In the genomic region with DNA sequence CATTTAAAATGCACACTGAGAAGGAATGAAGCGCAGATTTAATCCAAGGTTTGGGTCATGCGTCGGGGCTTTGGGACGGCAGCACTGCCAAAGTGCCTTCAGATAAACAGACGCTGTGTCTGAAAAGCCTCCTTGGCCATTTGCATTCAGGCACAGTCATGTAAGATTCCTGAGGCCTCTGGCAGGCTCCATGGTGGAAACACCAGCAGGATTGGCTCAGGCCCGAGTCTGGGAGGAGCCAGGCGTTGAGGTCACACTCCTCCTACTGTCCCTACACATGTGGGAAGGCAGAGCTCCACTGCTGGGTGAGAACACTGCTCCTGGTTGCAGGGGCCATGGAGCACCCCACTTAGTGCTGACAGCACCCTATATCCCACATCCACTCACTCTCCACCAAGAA, we compare ENCODE assay signal across 9 cellular contexts.
A peak's percentile ranks its signal among the peaks of the same experiment; 100 is the strongest.
DNase-seq lines count a peak whose midpoint lies in the region; ATAC-seq and TF ChIP-seq lines count a peak whose summit lies in the region.
"Had no signal": no experiment of that assay in that cellular context is flagged by ENCODE, and none has a peak within 500 bp of the region (broad histone marks: within the 10 kb centered on the region; RNA-seq: fewer than 3 reads in every experiment).

No MANE protein-coding gene starts in this region.

- peak; percentile 71 for ATAC-seq in mucosa of descending colon

- in situ Hi-C loops in SK-MEL-5 (cut with HindIII; ENCODE audit: low pct_unique_long_range_greater_than_20kb, low sequenced_read_pairs): no loop called here

- H3K9me3 ChIP-seq in mucosa of descending colon: no peaks in the 10 kb centered on the region
- H3K9me3 ChIP-seq in tibial nerve: no peaks in the 10 kb centered on the region

- no peak for TF ChIP-seq EP300 in tibial nerve (IDR thresholded peaks at IDR 0.05)

- H3K27ac ChIP-seq in tibial nerve: peak overlapping the region in 2 of 4 donors; percentile 28 to 68

- H3K4me1 ChIP-seq in mucosa of descending colon (ENCODE audit: low read depth) (no peaks in the 10 kb centered on the region), tibial nerve (peaks cover 0 to 43% (median 15%) of the 10 kb centered on the region in 4 donors)

- DNase-seq in SK-MEL-5 (ENCODE audit: low read depth, low spot score): peak; percentile 16
- DNase-seq in foreskin fibroblast: peak; percentile 40 to 81
- DNase-seq in mucosa of descending colon: peak; percentile 59 to 71 (median 66)
- peak; percentile 69 to 76 for DNase-seq in tibial nerve (ENCODE audit: low spot score in 2 of 2)
- DNase-seq in activated effector memory CD4-positive, alpha-beta T cell treated with anti-CD3 and anti-CD28 coated beads, Interleukin-2, amount 50 U/mL, for 16 hours: no peak
- no peak for DNase-seq in GM19240 (ENCODE audit: insufficient read length, low spot score)
- DNase-seq in NCI-H2196 treated with DMSO at 0.1 percent for 48 hours (lab: John Stamatoyannopoulos, UW; ENCODE audit: unreplicated experiment): no peak
- no peak for DNase-seq in NCI-H2107 treated with DMSO at 0.1 percent for 48 hours (lab: John Stamatoyannopoulos, UW; ENCODE audit: unreplicated experiment)
- DNase-seq: stimulated activated CD4-positive, alpha-beta T cell treated with anti-CD3 and anti-CD28 coated beads, Interleukin-4, amount 100 ng/mL, for 1 hour had no signal

- TF ChIP-seq CTCF in foreskin fibroblast (IDR thresholded peaks at IDR 0.05; ENCODE audit: low read depth, low read length): no peak
- TF ChIP-seq CTCF in mucosa of descending colon (IDR thresholded peaks at IDR 0.05): no peak
- TF ChIP-seq CTCF in tibial nerve (IDR thresholded peaks at IDR 0.05): no peak

- no peak overlapping the region for H3K4me3 ChIP-seq in foreskin fibroblast (ENCODE audit: low read depth in 1 of 2, low read length in 2 of 2)
- no peak overlapping the region for H3K4me3 ChIP-seq in mucosa of descending colon
- no peak overlapping the region for H3K4me3 ChIP-seq in tibial nerve

- no peaks in the 10 kb centered on the region for H3K27me3 ChIP-seq in tibial nerve

- H3K36me3 ChIP-seq in mucosa of descending colon (ENCODE audit: low read depth): no peaks in the 10 kb centered on the region
- no peaks in the 10 kb centered on the region for H3K36me3 ChIP-seq in tibial nerve

- TF ChIP-seq POLR2A in tibial nerve (IDR thresholded peaks at IDR 0.05): no peak

- WGBS in tibial nerve, 2 donors: 63 to 68% methylated on average over 7 of the region's 7 CpGs

- intact Hi-C loops in mucosa of descending colon (cut with DNase I, micrococcal nuclease): no loop called here

Comparison
In these comparisons a context has a peak if more than half of its experiments do, and no peak if none do; other contexts are left out.
1. DNase-seq: peak in SK-MEL-5 (single experiment), foreskin fibroblast (2 of 2), mucosa of descending colon (3 of 3) and tibial nerve (2 of 2); none in activated effector memory CD4-positive, alpha-beta T cell treated with anti-CD3 and anti-CD28 coated beads, Interleukin-2, amount 50 U/mL, for 16 hours (single experiment), GM19240 (single experiment), NCI-H2196 treated with DMSO at 0.1 percent for 48 hours (single experiment) and NCI-H2107 treated with DMSO at 0.1 percent for 48 hours (single experiment).